ENCODE assay signal across 1 cellular context in genomic region chr2:166418853-166419615, GRCh38.
TF ChIP-seq lines count a peak whose summit lies in the region.

No MANE protein-coding gene starts in this region.

TF ChIP-seq in WTC11, 78 proteins besides CTCF, POLR2A, EP300 and RAD21:
- TF ChIP-seq SP1 (CRISPR knock-in tag; conservative IDR thresholded peaks at IDR 0.05) (no peak), MXD4 (CRISPR knock-in tag; IDR thresholded peaks at IDR 0.05; ENCODE audit: borderline replicate concordance) (no peak), OVOL2 (CRISPR knock-in tag; IDR thresholded peaks at IDR 0.05; ENCODE audit: borderline replicate concordance) (no peak), ZNF281 (CRISPR knock-in tag; IDR thresholded peaks at IDR 0.05) (no peak), EMX1 (CRISPR knock-in tag; IDR thresholded peaks at IDR 0.05) (no peak)
